Comparison of ENCODE assay signal across 4 cellular contexts in genomic region chr12:10340946-10341345, GRCh38. TPM values are rescaled to one million over a fixed set of nuclear protein-coding genes. Genes with fewer than 3 reads are reported as not detected.
"Had no signal": no experiment of that assay in that cellular context is flagged by ENCODE, and none has a peak within 500 bp of the region (broad histone marks: within the 10 kb centered on the region; RNA-seq: fewer than 3 reads in every experiment).

No MANE protein-coding gene starts in this region.

RNA-seq across cellular contexts. Expression of gene KLRD1, which starts 33.3 kb away (rescaled TPM):
- total RNA-seq: MCF 10A, NCI-H460, SK-MEL-5 had no signal

RNA-seq across cellular contexts. Expression of gene KLRK1, which starts 48.9 kb away (rescaled TPM):
- total RNA-seq: NCI-H460, PC-9 had no signal
